Comparison of ENCODE assay signal across 12 cellular contexts in genomic region chr1:54803761-54804470, GRCh38. TPM values are rescaled to one million over a fixed set of nuclear protein-coding genes. Genes with fewer than 3 reads are reported as not detected.
A peak's percentile ranks its signal among the peaks of the same experiment; 100 is the strongest.
DNase-seq lines count a peak whose midpoint lies in the region; ATAC-seq and TF ChIP-seq lines count a peak whose summit lies in the region.
"Had no signal": no experiment of that assay in that cellular context is flagged by ENCODE, and none has a peak within 500 bp of the region (broad histone marks: within the 10 kb centered on the region; RNA-seq: fewer than 3 reads in every experiment).

No MANE protein-coding gene starts in this region.

- H3K27me3 Mint-ChIP-seq in T-helper 2 cell treated with Interferon-gamma antibody and Interleukin-4, amounts not matched to agents 5 μg/mL and 100 μg/mL, for 36 hours (ENCODE audit: low read depth), result no peaks in the 10 kb centered on the region

- H3K4me2 ChIP-seq in smooth muscle cell, result no peak overlapping the region

- H3K9me3 Mint-ChIP-seq in T-helper 2 cell treated with Interferon-gamma antibody and Interleukin-4, amounts not matched to agents 5 μg/mL and 100 μg/mL, for 36 hours, result no peaks in the 10 kb centered on the region

- no peaks in the 10 kb centered on the region for H3K79me2 ChIP-seq in smooth muscle cell (ENCODE audit: low read depth)

- peaks cover 58% of the 10 kb centered on the region for H3K27me3 ChIP-seq in gastroesophageal sphincter
- H3K27me3 ChIP-seq in stomach, result peaks cover 0 to 26% (median 8%) of the 10 kb centered on the region in 3 donors
- H3K27me3 ChIP-seq in smooth muscle cell (ENCODE audit: low read depth), result peaks cover 31% of the 10 kb centered on the region
- H3K27me3 ChIP-seq: thyroid gland had no signal

- H3K36me3 Mint-ChIP-seq in T-helper 2 cell treated with Interferon-gamma antibody and Interleukin-4, amounts not matched to agents 5 μg/mL and 100 μg/mL, for 36 hours (ENCODE audit: low read depth), result no peaks in the 10 kb centered on the region

- peak overlapping the region; percentile 26 for H3K27ac Mint-ChIP-seq in T-helper 2 cell treated with Interferon-gamma antibody and Interleukin-4, amounts not matched to agents 5 μg/mL and 100 μg/mL, for 36 hours

- ATAC-seq in gastroesophageal sphincter (peak; percentile 45), GM21619 (IDR thresholded peaks at IDR 0.05; ENCODE audit: unreplicated experiment) (no peak)

- H3K4me3 Mint-ChIP-seq in T-helper 2 cell treated with Interferon-gamma antibody and Interleukin-4, amounts not matched to agents 5 μg/mL and 100 μg/mL, for 36 hours, result no peak overlapping the region

- TF ChIP-seq CTCF in gastroesophageal sphincter (IDR thresholded peaks at IDR 0.05), result no peak
- no peak for TF ChIP-seq CTCF in stomach (IDR thresholded peaks at IDR 0.05)
- TF ChIP-seq CTCF in smooth muscle cell (IDR thresholded peaks at IDR 0.05; ENCODE audit: borderline replicate concordance, insufficient read depth, poor library complexity, severe bottlenecking), result no peak

- H3K9me3 ChIP-seq in gastroesophageal sphincter (no peaks in the 10 kb centered on the region), stomach (no peaks in the 10 kb centered on the region), smooth muscle cell (replicated peaks; ENCODE audit: low read depth) (no peaks in the 10 kb centered on the region)
- H3K9me3 ChIP-seq: neutrophil, thyroid gland had no signal

- H3K36me3 ChIP-seq in gastroesophageal sphincter (no peaks in the 10 kb centered on the region), stomach (no peaks in the 10 kb centered on the region), smooth muscle cell (ENCODE audit: low read depth) (no peaks in the 10 kb centered on the region)
- H3K36me3 ChIP-seq: neutrophil, thyroid gland had no signal

- H3K4me3 ChIP-seq in gastroesophageal sphincter, result no peak overlapping the region
- H3K4me3 ChIP-seq in stomach, result no peak overlapping the region
- no peak overlapping the region for H3K4me3 ChIP-seq in smooth muscle cell
- H3K4me3 ChIP-seq: thyroid gland had no signal

- H3F3A ChIP-seq in smooth muscle cell (ENCODE audit: low read depth), result no peaks in the 10 kb centered on the region

- intact Hi-C loops in stomach (cut with DNase I; ENCODE audit: low total_unique reads), result no loop called here

- H3K4me1 ChIP-seq in gastroesophageal sphincter (peaks cover 0 to 14% (median 3%) of the 10 kb centered on the region in 3 donors), stomach (peaks cover 15 to 55% (median 28%) of the 10 kb centered on the region in 4 donors), smooth muscle cell (ENCODE audit: low read depth) (no peaks in the 10 kb centered on the region)

- no peak for TF ChIP-seq POLR2A in gastroesophageal sphincter (IDR thresholded peaks at IDR 0.05)
- TF ChIP-seq POLR2A in stomach (IDR thresholded peaks at IDR 0.05), result no peak

- H3K27ac ChIP-seq in gastroesophageal sphincter (no peak overlapping the region), stomach (peak overlapping the region in 4 of 5 donors; percentile 31 to 79 (median 60)), smooth muscle cell (ENCODE audit: low read depth) (no peak overlapping the region)
- H3K27ac ChIP-seq: neutrophil, thyroid gland had no signal

- no peaks in the 10 kb centered on the region for H4K20me1 ChIP-seq in smooth muscle cell (ENCODE audit: low read depth)

- peaks cover 45% of the 10 kb centered on the region for H3K4me1 Mint-ChIP-seq in T-helper 2 cell treated with Interferon-gamma antibody and Interleukin-4, amounts not matched to agents 5 μg/mL and 100 μg/mL, for 36 hours (ENCODE audit: low read depth)

- no peak for TF ChIP-seq EP300 in gastroesophageal sphincter (IDR thresholded peaks at IDR 0.05)
- no peak for TF ChIP-seq EP300 in stomach (IDR thresholded peaks at IDR 0.05)

- H3K9ac ChIP-seq in smooth muscle cell (ENCODE audit: low read depth), result no peak overlapping the region

- WGBS in gastroesophageal sphincter (ENCODE audit: low coverage in 1 of 2), 2 donors, result 33 to 77% methylated on average over 1 to 2 of the region's 4 CpGs
- WGBS in stomach, 5 donors, result 59 to 64% (median 62%) methylated on average over 3 to 4 of the region's 4 CpGs
- 69% methylated on average over 4 of the region's 4 CpGs for WGBS in smooth muscle cell (ENCODE audit: low lambda C conversion rate)

- no peak overlapping the region for H2AFZ ChIP-seq in smooth muscle cell (ENCODE audit: low read depth)

- DNase-seq in activated effector memory CD4-positive, alpha-beta T cell treated with anti-CD3 and anti-CD28 coated beads, Interleukin-2, amount 50 U/mL, for 16 hours, result peak; percentile 38
- DNase-seq in activated effector memory CD4-positive, alpha-beta T cell treated with Interleukin-2 at 50 U/mL for 16 hours, result no peak
- DNase-seq in T-helper 2 cell treated with Interferon-gamma antibody and Interleukin-4, amounts not matched to agents 5 μg/mL and 100 μg/mL, for 36 hours (ENCODE audit: low spot score), result no peak
- peak; percentile 50 for DNase-seq in stomach
- no peak for DNase-seq in DMS79 treated with DMSO at 0.1 percent for 48 hours (lab: John Stamatoyannopoulos, UW)
- DNase-seq in smooth muscle cell (lab: John Stamatoyannopoulos, UW; ENCODE audit: unreplicated experiment), result no peak
- DNase-seq: NCI-H1436; stimulated activated CD4-positive, alpha-beta T cell treated with anti-CD3 and anti-CD28 coated beads, Interleukin-4, amount 100 ng/mL, for 4 hours; thyroid gland had no signal

RNA-seq across cellular contexts. Expression of gene TTC22, which starts 2.8 kb away (rescaled TPM):
- total RNA-seq in gastroesophageal sphincter (1 to 10 TPM in 2 of 4 donors, under 1 TPM in 1, not detected in 1; 0.93 to 7.3 (median 1.0) TPM), stomach (10 to 100 TPM in 3 of 5 donors, 1 to 10 TPM in 2; 6.7 to 65.2 (median 27.4) TPM), smooth muscle cell (1.3 TPM in 2 replicates)
- polyA plus RNA-seq in stomach (10 to 100 TPM in 2 of 3 donors, 1 to 10 TPM in 1; 4.2 to 26.1 (median 17.2) TPM), smooth muscle cell (0.50 and 2.5 TPM in 2 replicates)

RNA-seq across cellular contexts. Expression of gene PARS2, which starts 39.6 kb away (rescaled TPM):
- 1 to 10 TPM; 2.2 to 6.4 (median 5.6) TPM for total RNA-seq in gastroesophageal sphincter
- total RNA-seq in stomach, result 1 to 10 TPM in 2 of 5 donors, under 1 TPM in 2, not detected in 1; 0.29 to 3.6 (median 0.77) TPM
- polyA plus RNA-seq in stomach, result 1 to 10 TPM; 1.8 to 2.4 (median 2.2) TPM
- total RNA-seq in smooth muscle cell, result 1.7 and 4.1 TPM in 2 replicates
- polyA plus RNA-seq in smooth muscle cell, result 4.5 and 5.7 TPM in 2 replicates

Comparison
In these comparisons a context has a peak if more than half of its experiments do, and no peak if none do; other contexts are left out.
1. DNase-seq: peak in activated effector memory CD4-positive, alpha-beta T cell treated with anti-CD3 and anti-CD28 coated beads, Interleukin-2, amount 50 U/mL, for 16 hours (single experiment) and stomach (single experiment); none in activated effector memory CD4-positive, alpha-beta T cell treated with Interleukin-2 at 50 U/mL for 16 hours (single experiment), T-helper 2 cell treated with Interferon-gamma antibody and Interleukin-4, amounts not matched to agents 5 μg/mL and 100 μg/mL, for 36 hours (single experiment), DMS79 treated with DMSO at 0.1 percent for 48 hours (single experiment) and smooth muscle cell (single experiment).
2. H3K27ac ChIP-seq: peak in stomach (4 of 5); none in gastroesophageal sphincter (0 of 4) and smooth muscle cell (single experiment).